In genomic region chr16:81675662-81676535, GRCh38 we compare ENCODE assay signal across 31 cellular contexts.
DNase-seq lines count a peak whose midpoint lies in the region; ATAC-seq and TF ChIP-seq lines count a peak whose summit lies in the region.
"Had no signal": no experiment of that assay in that cellular context is flagged by ENCODE, and none has a peak within 500 bp of the region (broad histone marks: within the 10 kb centered on the region; RNA-seq: fewer than 3 reads in every experiment).

No MANE protein-coding gene starts in this region.

- H3K27me3 ChIP-seq in SJSA1 (replicated peaks) (no peaks in the 10 kb centered on the region), mucosa of rectum (ENCODE audit: control insufficient read depth in 2 of 2, insufficient read depth in 2 of 2, low read length in 2 of 2) (no peaks in the 10 kb centered on the region), testis (no peaks in the 10 kb centered on the region)
- H3K27me3 ChIP-seq: colonic mucosa, hepatocyte, upper lobe of right lung had no signal

- TF ChIP-seq CTCF in testis (IDR thresholded peaks at IDR 0.05): no peak

- TF ChIP-seq POLR2A in testis (IDR thresholded peaks at IDR 0.05): no peak

- no peaks in the 10 kb centered on the region for H3K27me3 Mint-ChIP-seq in activated CD4-positive, alpha-beta T cell treated with anti-CD3 and anti-CD28 coated beads, Interleukin-2, amount 10 ng/mL, durations not matched to agents 24 days and 14 days
- H3K27me3 Mint-ChIP-seq: effector memory CD8-positive, alpha-beta T cell had no signal

- H3K27ac Mint-ChIP-seq in activated CD4-positive, alpha-beta T cell treated with anti-CD3 and anti-CD28 coated beads, Interleukin-2, amount 10 ng/mL, durations not matched to agents 24 days and 14 days: peak overlapping the region; percentile 44

- H3K9ac ChIP-seq in mucosa of rectum (ENCODE audit: low read depth in 1 of 2, low read length in 2 of 2): no peak overlapping the region

- no peak overlapping the region for H3K4me3 ChIP-seq in SJSA1
- H3K4me3 ChIP-seq in mucosa of rectum (ENCODE audit: low read length in 2 of 2): no peak overlapping the region
- no peak overlapping the region for H3K4me3 ChIP-seq in testis
- H3K4me3 ChIP-seq: colonic mucosa, hepatocyte, SK-N-MC, skin epidermis, upper lobe of right lung had no signal

- DNase-seq in activated CD4-positive, alpha-beta T cell treated with anti-CD3 and anti-CD28 coated beads, Interleukin-2, amount 10 ng/mL, durations not matched to agents 24 days and 14 days: no peak
- DNase-seq in activated CD4-positive, alpha-beta T cell treated with anti-CD3 and anti-CD28 coated beads, Interleukin-2, amount 50 U/mL, for 1 hour: no peak
- DNase-seq in SJSA1 (ENCODE audit: low read depth in 1 of 2, low spot score in 2 of 2) (no peak), testis (peak; percentile 70), NCI-H1092 (lab: John Stamatoyannopoulos, UW) (no peak)
- DNase-seq: activated CD4-positive, CD25-positive, alpha-beta regulatory T cell treated with anti-CD3 and anti-CD28 coated beads, Interleukin-2, amount 50 U/mL, for 72 hours; activated naive CD4-positive, alpha-beta T cell treated with Interleukin-2 at 50 U/mL for 16 hours; activated T-cell treated with anti-CD3 and anti-CD28 coated beads, Interleukin-2, amount 50 U/mL, for 4 hours; amniotic stem cell; Calu3; colonic mucosa; DMS79 treated with DMSO at 0.1 percent for 48 hours; effector memory CD8-positive, alpha-beta T cell; foreskin melanocyte; H7; mesenchymal stem cell; NCI-H1417 treated with DMSO at 0.1 percent for 48 hours; NCI-H345; NCI-H774; nucleus accumbens; upper lobe of right lung had no signal

- 46 to 63% methylated on average over 18 of the region's 18 CpGs for WGBS in testis, 2 donors

- H3K4me1 Mint-ChIP-seq in activated CD4-positive, alpha-beta T cell treated with anti-CD3 and anti-CD28 coated beads, Interleukin-2, amount 10 ng/mL, durations not matched to agents 24 days and 14 days: peaks cover 5% of the 10 kb centered on the region

- H3K27ac ChIP-seq in SJSA1 (peak overlapping the region; percentile 84), mucosa of rectum (ENCODE audit: low read depth in 2 of 2, low read length in 2 of 2) (peak overlapping the region; percentile 33 to 56), testis (peak overlapping the region; percentile 16 to 67)
- H3K27ac ChIP-seq: 22Rv1, C4-2B, colonic mucosa, hepatocyte, SK-N-MC, skin epidermis, upper lobe of right lung had no signal

- intact Hi-C loops in activated CD4-positive, alpha-beta T cell treated with anti-CD3 and anti-CD28 coated beads, Interleukin-2, amount 10 ng/mL, durations not matched to agents 24 days and 14 days (cut with micrococcal nuclease): no loop called here
- intact Hi-C loops in testis (cut with DNase I; ENCODE audit: low total_unique reads): no loop called here

- no peaks in the 10 kb centered on the region for H3K9me3 ChIP-seq in SJSA1 (replicated peaks)
- H3K9me3 ChIP-seq in mucosa of rectum (ENCODE audit: control insufficient read depth in 2 of 2, low read length in 2 of 2): no peaks in the 10 kb centered on the region
- no peaks in the 10 kb centered on the region for H3K9me3 ChIP-seq in testis
- H3K9me3 ChIP-seq: colonic mucosa, upper lobe of right lung had no signal

- no peak overlapping the region for H3K4me3 Mint-ChIP-seq in activated CD4-positive, alpha-beta T cell treated with anti-CD3 and anti-CD28 coated beads, Interleukin-2, amount 10 ng/mL, durations not matched to agents 24 days and 14 days
- H3K4me3 Mint-ChIP-seq: activated T-cell treated with anti-CD3 and anti-CD28 coated beads, Interleukin-2, amount 50 U/mL, for 4 hours; effector memory CD8-positive, alpha-beta T cell had no signal

- H3K36me3 ChIP-seq in SJSA1: peaks cover 29% of the 10 kb centered on the region
- H3K36me3 ChIP-seq in mucosa of rectum (ENCODE audit: control insufficient read depth in 2 of 2, insufficient read depth in 2 of 2, low read length in 2 of 2): peaks cover 55 to 75% of the 10 kb centered on the region in 2 donors
- no peaks in the 10 kb centered on the region for H3K36me3 ChIP-seq in testis (ENCODE audit: low read depth, missing control alignments)

- H3K36me3 Mint-ChIP-seq in activated CD4-positive, alpha-beta T cell treated with anti-CD3 and anti-CD28 coated beads, Interleukin-2, amount 10 ng/mL, durations not matched to agents 24 days and 14 days (ENCODE audit: low read depth): peaks cover 21% of the 10 kb centered on the region

- H3K9me3 Mint-ChIP-seq in activated CD4-positive, alpha-beta T cell treated with anti-CD3 and anti-CD28 coated beads, Interleukin-2, amount 10 ng/mL, durations not matched to agents 24 days and 14 days: no peaks in the 10 kb centered on the region
- H3K9me3 Mint-ChIP-seq: activated T-cell treated with anti-CD3 and anti-CD28 coated beads, Interleukin-2, amount 50 U/mL, for 4 hours; effector memory CD8-positive, alpha-beta T cell had no signal

- ATAC-seq in GM21723 (IDR thresholded peaks at IDR 0.05; ENCODE audit: unreplicated experiment): no peak
- ATAC-seq in HG02588 (IDR thresholded peaks at IDR 0.05; ENCODE audit: unreplicated experiment): no peak
- ATAC-seq: activated T-cell treated with anti-CD3 and anti-CD28 coated beads, Interleukin-2, amount 50 U/mL, for 4 hours; effector memory CD8-positive, alpha-beta T cell; esophagus mucosa; left lobe of liver; upper lobe of right lung had no signal

- H3K4me1 ChIP-seq in SJSA1 (replicated peaks): peaks cover 47% of the 10 kb centered on the region
- H3K4me1 ChIP-seq in mucosa of rectum (ENCODE audit: control insufficient read depth in 2 of 2, insufficient read depth in 2 of 2, low read length in 2 of 2): peaks cover 2 to 6% of the 10 kb centered on the region in 2 donors
- H3K4me1 ChIP-seq in testis: peaks cover 41% of the 10 kb centered on the region
- H3K4me1 ChIP-seq: colonic mucosa had no signal
